In genomic region chr5:5360878-5361520, GRCh38 we compare ENCODE assay signal across 1 cellular context.
TF ChIP-seq lines count a peak whose summit lies in the region.

No MANE protein-coding gene starts in this region.

TF ChIP-seq in K562, 482 proteins besides CTCF, POLR2A, EP300 and RAD21 (continued from another document):
- TF ChIP-seq GTF3C2 (IDR thresholded peaks at IDR 0.05; ENCODE audit: borderline replicate concordance, extremely low read depth, insufficient read length): no peak
- no peak for TF ChIP-seq DNMT1 (IDR thresholded peaks at IDR 0.05)
- TF ChIP-seq EHMT2 (IDR thresholded peaks at IDR 0.05): no peak
